Comparison of ENCODE assay signal across 1 cellular context in genomic region chr1:183100575-183100974, GRCh38.
TF ChIP-seq lines count a peak whose summit lies in the region.

No MANE protein-coding gene starts in this region.

TF ChIP-seq in GM23338, 12 proteins besides CTCF, POLR2A, EP300 and RAD21 (continued from another document):
- TF ChIP-seq ZNF462 (CRISPR knock-in tag; IDR thresholded peaks at IDR 0.05) (no peak), JUNB (IDR thresholded peaks at IDR 0.05; ENCODE audit: unreplicated experiment) (no peak), EZH2 (IDR thresholded peaks at IDR 0.05; ENCODE audit: low read depth, unreplicated experiment) (no peak), ZNF114 (CRISPR knock-in tag; IDR thresholded peaks at IDR 0.05) (no peak), CREB1 (CRISPR knock-in tag; IDR thresholded peaks at IDR 0.05; ENCODE audit: low read depth) (no peak), POLR2AphosphoS5 (IDR thresholded peaks at IDR 0.05; ENCODE audit: low read depth) (no peak), ZNF331 (CRISPR knock-in tag; IDR thresholded peaks at IDR 0.05; ENCODE audit: low read depth) (no peak)
- TF ChIP-seq, protein P1, sequence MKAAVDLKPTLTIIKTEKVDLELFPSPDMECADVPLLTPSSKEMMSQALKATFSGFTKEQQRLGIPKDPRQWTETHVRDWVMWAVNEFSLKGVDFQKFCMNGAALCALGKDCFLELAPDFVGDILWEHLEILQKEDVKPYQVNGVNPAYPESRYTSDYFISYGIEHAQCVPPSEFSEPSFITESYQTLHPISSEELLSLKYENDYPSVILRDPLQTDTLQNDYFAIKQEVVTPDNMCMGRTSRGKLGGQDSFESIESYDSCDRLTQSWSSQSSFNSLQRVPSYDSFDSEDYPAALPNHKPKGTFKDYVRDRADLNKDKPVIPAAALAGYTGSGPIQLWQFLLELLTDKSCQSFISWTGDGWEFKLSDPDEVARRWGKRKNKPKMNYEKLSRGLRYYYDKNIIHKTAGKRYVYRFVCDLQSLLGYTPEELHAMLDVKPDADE (IDR thresholded peaks at IDR 0.05), result no peak
- TF ChIP-seq, protein P2, sequence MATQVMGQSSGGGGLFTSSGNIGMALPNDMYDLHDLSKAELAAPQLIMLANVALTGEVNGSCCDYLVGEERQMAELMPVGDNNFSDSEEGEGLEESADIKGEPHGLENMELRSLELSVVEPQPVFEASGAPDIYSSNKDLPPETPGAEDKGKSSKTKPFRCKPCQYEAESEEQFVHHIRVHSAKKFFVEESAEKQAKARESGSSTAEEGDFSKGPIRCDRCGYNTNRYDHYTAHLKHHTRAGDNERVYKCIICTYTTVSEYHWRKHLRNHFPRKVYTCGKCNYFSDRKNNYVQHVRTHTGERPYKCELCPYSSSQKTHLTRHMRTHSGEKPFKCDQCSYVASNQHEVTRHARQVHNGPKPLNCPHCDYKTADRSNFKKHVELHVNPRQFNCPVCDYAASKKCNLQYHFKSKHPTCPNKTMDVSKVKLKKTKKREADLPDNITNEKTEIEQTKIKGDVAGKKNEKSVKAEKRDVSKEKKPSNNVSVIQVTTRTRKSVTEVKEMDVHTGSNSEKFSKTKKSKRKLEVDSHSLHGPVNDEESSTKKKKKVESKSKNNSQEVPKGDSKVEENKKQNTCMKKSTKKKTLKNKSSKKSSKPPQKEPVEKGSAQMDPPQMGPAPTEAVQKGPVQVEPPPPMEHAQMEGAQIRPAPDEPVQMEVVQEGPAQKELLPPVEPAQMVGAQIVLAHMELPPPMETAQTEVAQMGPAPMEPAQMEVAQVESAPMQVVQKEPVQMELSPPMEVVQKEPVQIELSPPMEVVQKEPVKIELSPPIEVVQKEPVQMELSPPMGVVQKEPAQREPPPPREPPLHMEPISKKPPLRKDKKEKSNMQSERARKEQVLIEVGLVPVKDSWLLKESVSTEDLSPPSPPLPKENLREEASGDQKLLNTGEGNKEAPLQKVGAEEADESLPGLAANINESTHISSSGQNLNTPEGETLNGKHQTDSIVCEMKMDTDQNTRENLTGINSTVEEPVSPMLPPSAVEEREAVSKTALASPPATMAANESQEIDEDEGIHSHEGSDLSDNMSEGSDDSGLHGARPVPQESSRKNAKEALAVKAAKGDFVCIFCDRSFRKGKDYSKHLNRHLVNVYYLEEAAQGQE (IDR thresholded peaks at IDR 0.05; ENCODE audit: unreplicated experiment), result no peak
